ENCODE assay signal across 20 cellular contexts in genomic region chr14:26389646-26390508, GRCh38.
A peak's percentile ranks its signal among the peaks of the same experiment; 100 is the strongest.
DNase-seq lines count a peak whose midpoint lies in the region; ATAC-seq and TF ChIP-seq lines count a peak whose summit lies in the region.
"Had no signal": no experiment of that assay in that cellular context is flagged by ENCODE, and none has a peak within 500 bp of the region (broad histone marks: within the 10 kb centered on the region; RNA-seq: fewer than 3 reads in every experiment).

No MANE protein-coding gene starts in this region.

- no peak overlapping the region for H3K4me3 Mint-ChIP-seq in stimulated activated effector memory CD8-positive, alpha-beta T cell treated with anti-CD3 and anti-CD28 coated beads, Interleukin-12 subunit alpha, Interleukin-12 subunit beta, amount 100 ng/mL, for 72 hours
- H3K4me3 Mint-ChIP-seq in stimulated activated naive CD8-positive, alpha-beta T cell treated with anti-CD3 and anti-CD28 coated beads, Interleukin-15, amount 100 ng/mL, for 72 hours, result no peak overlapping the region
- H3K4me3 Mint-ChIP-seq: activated naive CD8-positive, alpha-beta T cell treated with anti-CD3 and anti-CD28 coated beads, Interleukin-2, amount 50 U/mL, for 24 hours; activated T-cell treated with anti-CD3 and anti-CD28 coated beads, Interleukin-2, amount 50 U/mL, for 4 hours; stimulated activated naive B cell treated with anti-CD40 and anti-IgM and Interleukin-4, amounts not matched to agents 10 μg/mL and 1 μg/mL and 100 μg/mL, for 72 hours had no signal

- peaks cover 27% of the 10 kb centered on the region for H3K9me3 Mint-ChIP-seq in stimulated activated effector memory CD8-positive, alpha-beta T cell treated with anti-CD3 and anti-CD28 coated beads, Interleukin-12 subunit alpha, Interleukin-12 subunit beta, amount 100 ng/mL, for 72 hours
- H3K9me3 Mint-ChIP-seq in stimulated activated naive CD8-positive, alpha-beta T cell treated with anti-CD3 and anti-CD28 coated beads, Interleukin-15, amount 100 ng/mL, for 72 hours, result peaks cover 10 to 15% of the 10 kb centered on the region in 2 donors
- H3K9me3 Mint-ChIP-seq: activated naive CD8-positive, alpha-beta T cell treated with anti-CD3 and anti-CD28 coated beads, Interleukin-2, amount 50 U/mL, for 24 hours; stimulated activated naive B cell treated with anti-CD40 and anti-IgM and Interleukin-4, amounts not matched to agents 10 μg/mL and 1 μg/mL and 100 μg/mL, for 72 hours had no signal

- no peak overlapping the region for H3K4me3 ChIP-seq in fibroblast of lung (replicated peaks in 1 of 4; ENCODE audit: control extremely low read depth in 1 of 4, insufficient read depth in 1 of 4, low read depth in 3 of 4, low read length in 4 of 4)
- H3K4me3 ChIP-seq in mucosa of descending colon, result no peak overlapping the region
- H3K4me3 ChIP-seq: coronary artery, HAP-1, skin epidermis had no signal

- H3K9me3 ChIP-seq in fibroblast of lung (ENCODE audit: control insufficient read depth, insufficient read depth, low read depth, low read length) (no peaks in the 10 kb centered on the region), mucosa of descending colon (no peaks in the 10 kb centered on the region)
- H3K9me3 ChIP-seq: HAP-1, neutrophil had no signal

- H3K9ac ChIP-seq in fibroblast of lung (ENCODE audit: insufficient read depth, low read length), result no peak overlapping the region

- no peaks in the 10 kb centered on the region for H3K36me3 Mint-ChIP-seq in stimulated activated effector memory CD8-positive, alpha-beta T cell treated with anti-CD3 and anti-CD28 coated beads, Interleukin-12 subunit alpha, Interleukin-12 subunit beta, amount 100 ng/mL, for 72 hours
- H3K36me3 Mint-ChIP-seq: stimulated activated naive B cell treated with anti-CD40 and anti-IgM and Interleukin-4, amounts not matched to agents 10 μg/mL and 1 μg/mL and 100 μg/mL, for 72 hours had no signal

- H3K36me3 ChIP-seq in fibroblast of lung (ENCODE audit: control insufficient read depth, insufficient read depth, low read length) (no peaks in the 10 kb centered on the region), mucosa of descending colon (ENCODE audit: low read depth) (no peaks in the 10 kb centered on the region)
- H3K36me3 ChIP-seq: HAP-1, neutrophil had no signal

- no peaks in the 10 kb centered on the region for H3K4me1 Mint-ChIP-seq in stimulated activated effector memory CD8-positive, alpha-beta T cell treated with anti-CD3 and anti-CD28 coated beads, Interleukin-12 subunit alpha, Interleukin-12 subunit beta, amount 100 ng/mL, for 72 hours
- H3K4me1 Mint-ChIP-seq in stimulated activated naive CD8-positive, alpha-beta T cell treated with anti-CD3 and anti-CD28 coated beads, Interleukin-15, amount 100 ng/mL, for 72 hours, result no peaks in the 10 kb centered on the region
- H3K4me1 Mint-ChIP-seq: activated naive CD8-positive, alpha-beta T cell treated with anti-CD3 and anti-CD28 coated beads, Interleukin-2, amount 50 U/mL, for 24 hours; stimulated activated naive B cell treated with anti-CD40 and anti-IgM and Interleukin-4, amounts not matched to agents 10 μg/mL and 1 μg/mL and 100 μg/mL, for 72 hours had no signal

- H2AFZ ChIP-seq in fibroblast of lung (ENCODE audit: low read length), result no peak overlapping the region

- no peak overlapping the region for H3K27ac ChIP-seq in fibroblast of lung (ENCODE audit: insufficient read depth, low read length)
- H3K27ac ChIP-seq: coronary artery, neutrophil, skin epidermis had no signal

- H3K27me3 Mint-ChIP-seq in stimulated activated naive CD8-positive, alpha-beta T cell treated with anti-CD3 and anti-CD28 coated beads, Interleukin-15, amount 100 ng/mL, for 72 hours, result no peaks in the 10 kb centered on the region
- H3K27me3 Mint-ChIP-seq: activated naive CD8-positive, alpha-beta T cell treated with anti-CD3 and anti-CD28 coated beads, Interleukin-2, amount 50 U/mL, for 24 hours; stimulated activated naive B cell treated with anti-CD40 and anti-IgM and Interleukin-4, amounts not matched to agents 10 μg/mL and 1 μg/mL and 100 μg/mL, for 72 hours had no signal

- peak; percentile 65 for ATAC-seq in mucosa of descending colon
- ATAC-seq in stimulated activated effector memory CD8-positive, alpha-beta T cell treated with anti-CD3 and anti-CD28 coated beads, Interleukin-12 subunit alpha, Interleukin-12 subunit beta, amount 100 ng/mL, for 72 hours, result no peak
- no peak for ATAC-seq in stimulated activated naive CD8-positive, alpha-beta T cell treated with anti-CD3 and anti-CD28 coated beads, Interleukin-15, amount 100 ng/mL, for 72 hours
- ATAC-seq: activated naive CD8-positive, alpha-beta T cell treated with anti-CD3 and anti-CD28 coated beads, Interleukin-2, amount 50 U/mL, for 24 hours; activated T-cell treated with anti-CD3 and anti-CD28 coated beads, Interleukin-2, amount 50 U/mL, for 4 hours; stimulated activated naive B cell treated with anti-CD40 and anti-IgM and Interleukin-4, amounts not matched to agents 10 μg/mL and 1 μg/mL and 100 μg/mL, for 72 hours had no signal

- DNase-seq in G401 (ENCODE audit: low spot score), result peak; percentile 69
- peak; percentile 86 for DNase-seq in NCI-H446 treated with DMSO at 0.1 percent for 48 hours (lab: John Stamatoyannopoulos, UW)
- peak; percentile 62 to 65 for DNase-seq in fibroblast of lung (ENCODE audit: low read depth in 2 of 2)
- no peak for DNase-seq in mucosa of descending colon
- DNase-seq in cortex of kidney (lab: John Stamatoyannopoulos, UW), result no peak
- no peak for DNase-seq in stimulated activated effector memory CD8-positive, alpha-beta T cell treated with anti-CD3 and anti-CD28 coated beads, Interleukin-12 subunit alpha, Interleukin-12 subunit beta, amount 100 ng/mL, for 72 hours (ENCODE audit: low spot score in 2 of 2)
- no peak for DNase-seq in stimulated activated naive CD8-positive, alpha-beta T cell treated with anti-CD3 and anti-CD28 coated beads, Interleukin-15, amount 100 ng/mL, for 72 hours
- no peak for DNase-seq in GM13977 (ENCODE audit: low spot score)
- DNase-seq: activated CD4-positive, alpha-beta T cell treated with anti-CD3 and anti-CD28 coated beads, Interleukin-2, amount 50 U/mL, for 48 hours; activated naive CD8-positive, alpha-beta T cell treated with anti-CD3 and anti-CD28 coated beads, Interleukin-2, amount 50 U/mL, for 24 hours; activated T-cell treated with anti-CD3 and anti-CD28 coated beads, Interleukin-2, amount 50 U/mL, for 4 hours; DMS79 treated with DMSO at 0.1 percent for 48 hours; erythroblast; KG1; NCI-H1105 treated with DMSO at 0.1 percent for 48 hours; stimulated activated naive B cell treated with anti-CD40 and anti-IgM and Interleukin-4, amounts not matched to agents 10 μg/mL and 1 μg/mL and 100 μg/mL, for 72 hours had no signal

- H3K79me2 ChIP-seq in fibroblast of lung (ENCODE audit: control insufficient read depth, insufficient read depth, low read length), result no peaks in the 10 kb centered on the region

- in situ Hi-C loops in G401 (cut with HindIII; ENCODE audit: low sequenced_read_pairs) (no loop called here), GM13977 (cut with MboI; ENCODE audit: low pct_unique_long_range_greater_than_20kb, low sequenced_read_pairs, unreplicated experiment) (no loop called here)

- no peak overlapping the region for H3K4me2 ChIP-seq in fibroblast of lung (ENCODE audit: extremely low read depth, insufficient read depth, low read length)

- no peaks in the 10 kb centered on the region for H4K20me1 ChIP-seq in fibroblast of lung (ENCODE audit: control insufficient read depth, extremely low read depth, insufficient read depth, low read length)

- H3K27me3 ChIP-seq in fibroblast of lung (ENCODE audit: control insufficient read depth, insufficient read depth, low read length), result no peaks in the 10 kb centered on the region
- H3K27me3 ChIP-seq: neutrophil had no signal

- TF ChIP-seq CTCF in fibroblast of lung (conservative IDR thresholded peaks at IDR 0.05 in 1 of 2, IDR thresholded peaks at IDR 0.05 in 1 of 2; ENCODE audit: low read depth in 1 of 2, low read length in 2 of 2), result no peak
- TF ChIP-seq CTCF in mucosa of descending colon (IDR thresholded peaks at IDR 0.05), result no peak
- TF ChIP-seq CTCF in GM13977 (IDR thresholded peaks at IDR 0.05; ENCODE audit: extremely low read depth, insufficient read depth, missing control alignments), result no peak

- H3K27ac Mint-ChIP-seq in stimulated activated effector memory CD8-positive, alpha-beta T cell treated with anti-CD3 and anti-CD28 coated beads, Interleukin-12 subunit alpha, Interleukin-12 subunit beta, amount 100 ng/mL, for 72 hours, result no peak overlapping the region
- no peak overlapping the region for H3K27ac Mint-ChIP-seq in stimulated activated naive CD8-positive, alpha-beta T cell treated with anti-CD3 and anti-CD28 coated beads, Interleukin-15, amount 100 ng/mL, for 72 hours
- H3K27ac Mint-ChIP-seq: activated naive CD8-positive, alpha-beta T cell treated with anti-CD3 and anti-CD28 coated beads, Interleukin-2, amount 50 U/mL, for 24 hours; stimulated activated naive B cell treated with anti-CD40 and anti-IgM and Interleukin-4, amounts not matched to agents 10 μg/mL and 1 μg/mL and 100 μg/mL, for 72 hours had no signal

- intact Hi-C loops in mucosa of descending colon (cut with DNase I, micrococcal nuclease), result loop anchor here in 1 of 2 donors (10.0 kb wide), 1 partner anchor 205 kb away; the partner anchor contains the start of gene NOVA1

- H3K4me1 ChIP-seq in fibroblast of lung (ENCODE audit: control insufficient read depth, extremely low read depth, insufficient read depth, low read length) (no peaks in the 10 kb centered on the region), mucosa of descending colon (ENCODE audit: low read depth) (no peaks in the 10 kb centered on the region)

Comparison
In these comparisons a context has a peak if more than half of its experiments do, and no peak if none do; other contexts are left out.
1. DNase-seq: peak in G401 (single experiment), NCI-H446 treated with DMSO at 0.1 percent for 48 hours (single experiment) and fibroblast of lung (2 of 2); none in mucosa of descending colon (0 of 3), cortex of kidney (single experiment), stimulated activated effector memory CD8-positive, alpha-beta T cell treated with anti-CD3 and anti-CD28 coated beads, Interleukin-12 subunit alpha, Interleukin-12 subunit beta, amount 100 ng/mL, for 72 hours (0 of 2), stimulated activated naive CD8-positive, alpha-beta T cell treated with anti-CD3 and anti-CD28 coated beads, Interleukin-15, amount 100 ng/mL, for 72 hours (0 of 2) and GM13977 (single experiment).